In genomic region chr15:84601555-84601838, GRCh38 we compare ENCODE assay signal across 7 cellular contexts. TPM values are rescaled to one million over a fixed set of nuclear protein-coding genes. Genes with fewer than 3 reads are reported as not detected.
DNase-seq lines count a peak whose midpoint lies in the region; ATAC-seq and TF ChIP-seq lines count a peak whose summit lies in the region.

No MANE protein-coding gene starts in this region.

- no peak for DNase-seq in activated T-helper 1 cell treated with anti-CD3 and anti-CD28 coated beads, Interleukin-12 subunit alpha, Interleukin-12 subunit beta, Interleukin-2, Interleukin-4 antibody, amounts not matched to agents 30 ng/mL and 10 ng/mL and 1 ng/mL, durations not matched to agents 14 hours and 24 hours and 36 hours (ENCODE audit: low spot score)
- DNase-seq in immature natural killer cell: no peak
- no peak for DNase-seq in stimulated activated naive B cell treated with anti-CD40 and anti-IgM and Interleukin-4, amounts not matched to agents 10 μg/mL and 1 μg/mL and 100 μg/mL, for 72 hours
- DNase-seq in NCI-H748 (lab: John Stamatoyannopoulos, UW; ENCODE audit: unreplicated experiment): no peak
- no peak for DNase-seq in GM10266 (ENCODE audit: extremely low spot score)

- H3K27ac ChIP-seq in HEK293 (ENCODE audit: extremely low read depth, low read depth, low read length): peak overlapping the region; percentile 64; the same call in 1 of the 2 replicates

- intact Hi-C loops in activated T-helper 1 cell treated with anti-CD3 and anti-CD28 coated beads, Interleukin-12 subunit alpha, Interleukin-12 subunit beta, Interleukin-2, Interleukin-4 antibody, amounts not matched to agents 30 ng/mL and 10 ng/mL and 1 ng/mL, durations not matched to agents 14 hours and 24 hours and 36 hours (cut with micrococcal nuclease): no loop called here

- TF ChIP-seq CTCF in HEK293 (tag by site-specific recombination; IDR thresholded peaks at IDR 0.05): no peak
- TF ChIP-seq CTCF in GM10266 (IDR thresholded peaks at IDR 0.05; ENCODE audit: control insufficient read depth, insufficient read depth, low read depth, missing control alignments): no peak

- H3K9me3 Mint-ChIP-seq in activated T-helper 1 cell treated with anti-CD3 and anti-CD28 coated beads, Interleukin-12 subunit alpha, Interleukin-12 subunit beta, Interleukin-2, Interleukin-4 antibody, amounts not matched to agents 30 ng/mL and 10 ng/mL and 1 ng/mL, durations not matched to agents 14 hours and 24 hours and 36 hours: no peaks in the 10 kb centered on the region
- no peaks in the 10 kb centered on the region for H3K9me3 Mint-ChIP-seq in immature natural killer cell
- no peaks in the 10 kb centered on the region for H3K9me3 Mint-ChIP-seq in stimulated activated naive B cell treated with anti-CD40 and anti-IgM and Interleukin-4, amounts not matched to agents 10 μg/mL and 1 μg/mL and 100 μg/mL, for 72 hours

- no peak overlapping the region for H3K27ac Mint-ChIP-seq in activated T-helper 1 cell treated with anti-CD3 and anti-CD28 coated beads, Interleukin-12 subunit alpha, Interleukin-12 subunit beta, Interleukin-2, Interleukin-4 antibody, amounts not matched to agents 30 ng/mL and 10 ng/mL and 1 ng/mL, durations not matched to agents 14 hours and 24 hours and 36 hours
- peak overlapping the region in 2 of 6 donors; percentile 75 to 76 for H3K27ac Mint-ChIP-seq in immature natural killer cell
- H3K27ac Mint-ChIP-seq in stimulated activated naive B cell treated with anti-CD40 and anti-IgM and Interleukin-4, amounts not matched to agents 10 μg/mL and 1 μg/mL and 100 μg/mL, for 72 hours: peak overlapping the region; percentile 93

- H3K4me1 ChIP-seq in HEK293 (ENCODE audit: control insufficient read depth, insufficient read depth, low read length): peaks cover 16% of the 10 kb centered on the region

- peaks cover 7 to 26% of the 10 kb centered on the region in 2 experiments; a peak in 2 of 3 replicates for H3K36me3 ChIP-seq in HEK293 (ENCODE audit: control insufficient read depth in 2 of 2, insufficient read depth in 1 of 2, low read length in 2 of 2)

- no peak for ATAC-seq in stimulated activated naive B cell treated with anti-CD40 and anti-IgM and Interleukin-4, amounts not matched to agents 10 μg/mL and 1 μg/mL and 100 μg/mL, for 72 hours (replicated peaks)
- ATAC-seq in HG02759 (IDR thresholded peaks at IDR 0.05; ENCODE audit: unreplicated experiment): no peak

- peak overlapping the region; percentile 89 for H3K4me3 Mint-ChIP-seq in activated T-helper 1 cell treated with anti-CD3 and anti-CD28 coated beads, Interleukin-12 subunit alpha, Interleukin-12 subunit beta, Interleukin-2, Interleukin-4 antibody, amounts not matched to agents 30 ng/mL and 10 ng/mL and 1 ng/mL, durations not matched to agents 14 hours and 24 hours and 36 hours
- peak overlapping the region; percentile 93 to 99 (median 95) for H3K4me3 Mint-ChIP-seq in immature natural killer cell
- H3K4me3 Mint-ChIP-seq in stimulated activated naive B cell treated with anti-CD40 and anti-IgM and Interleukin-4, amounts not matched to agents 10 μg/mL and 1 μg/mL and 100 μg/mL, for 72 hours: peak overlapping the region; percentile 96 to 97

- peaks cover 14% of the 10 kb centered on the region for H3K36me3 Mint-ChIP-seq in activated T-helper 1 cell treated with anti-CD3 and anti-CD28 coated beads, Interleukin-12 subunit alpha, Interleukin-12 subunit beta, Interleukin-2, Interleukin-4 antibody, amounts not matched to agents 30 ng/mL and 10 ng/mL and 1 ng/mL, durations not matched to agents 14 hours and 24 hours and 36 hours (ENCODE audit: low read depth)
- peaks cover 3 to 19% (median 5%) of the 10 kb centered on the region in 3 donors for H3K36me3 Mint-ChIP-seq in immature natural killer cell
- H3K36me3 Mint-ChIP-seq in stimulated activated naive B cell treated with anti-CD40 and anti-IgM and Interleukin-4, amounts not matched to agents 10 μg/mL and 1 μg/mL and 100 μg/mL, for 72 hours: peaks cover 6 to 22% of the 10 kb centered on the region in 2 donors

- peaks cover 59% of the 10 kb centered on the region for H3K4me1 Mint-ChIP-seq in activated T-helper 1 cell treated with anti-CD3 and anti-CD28 coated beads, Interleukin-12 subunit alpha, Interleukin-12 subunit beta, Interleukin-2, Interleukin-4 antibody, amounts not matched to agents 30 ng/mL and 10 ng/mL and 1 ng/mL, durations not matched to agents 14 hours and 24 hours and 36 hours (ENCODE audit: low read depth)
- H3K4me1 Mint-ChIP-seq in immature natural killer cell: peaks cover 48 to 57% of the 10 kb centered on the region in 2 donors
- peaks cover 43 to 69% of the 10 kb centered on the region in 2 donors for H3K4me1 Mint-ChIP-seq in stimulated activated naive B cell treated with anti-CD40 and anti-IgM and Interleukin-4, amounts not matched to agents 10 μg/mL and 1 μg/mL and 100 μg/mL, for 72 hours

- POLR2A ChIA-PET in HEK293 (lab: Yijun Ruan, JAX): interaction anchor here (0.9 to 2.6 kb wide), 6 partner anchors 30 to 269 kb away, joined by 4 to 29 read pairs (median 6); partner anchors contain the start of genes SEC11A and WDR73

- H3K27me3 Mint-ChIP-seq in activated T-helper 1 cell treated with anti-CD3 and anti-CD28 coated beads, Interleukin-12 subunit alpha, Interleukin-12 subunit beta, Interleukin-2, Interleukin-4 antibody, amounts not matched to agents 30 ng/mL and 10 ng/mL and 1 ng/mL, durations not matched to agents 14 hours and 24 hours and 36 hours (ENCODE audit: insufficient read depth): no peaks in the 10 kb centered on the region
- H3K27me3 Mint-ChIP-seq in immature natural killer cell (ENCODE audit: low read depth in 3 of 3): peaks cover 0 to 10% (median 8%) of the 10 kb centered on the region in 3 donors
- no peaks in the 10 kb centered on the region for H3K27me3 Mint-ChIP-seq in stimulated activated naive B cell treated with anti-CD40 and anti-IgM and Interleukin-4, amounts not matched to agents 10 μg/mL and 1 μg/mL and 100 μg/mL, for 72 hours

- H3K9me3 ChIP-seq in HEK293 (ENCODE audit: control insufficient read depth, insufficient read depth, low read depth, low read length): no peaks in the 10 kb centered on the region

- CTCF ChIA-PET in HEK293 (lab: Yijun Ruan, JAX): interaction anchor here (0.8 to 3.8 kb wide), 5 partner anchors 10 to 327 kb away, joined by 3 to 29 read pairs (median 5); partner anchors contain the start of gene WDR73

- peak overlapping the region; percentile 75 for H3K4me3 ChIP-seq in HEK293 (ENCODE audit: low read depth, low read length)

TF ChIP-seq in HEK293, 187 proteins besides CTCF, POLR2A, EP300 and RAD21:
- no peak for TF ChIP-seq ZNF214 (tag by site-specific recombination; IDR thresholded peaks at IDR 0.05; ENCODE audit: borderline replicate concordance)
- TF ChIP-seq MYNN (tag by site-specific recombination; IDR thresholded peaks at IDR 0.05; ENCODE audit: borderline replicate concordance): no peak
- TF ChIP-seq ZNF341 (tag by site-specific recombination; IDR thresholded peaks at IDR 0.05; ENCODE audit: low read depth): no peak
- TF ChIP-seq, protein P1, sequence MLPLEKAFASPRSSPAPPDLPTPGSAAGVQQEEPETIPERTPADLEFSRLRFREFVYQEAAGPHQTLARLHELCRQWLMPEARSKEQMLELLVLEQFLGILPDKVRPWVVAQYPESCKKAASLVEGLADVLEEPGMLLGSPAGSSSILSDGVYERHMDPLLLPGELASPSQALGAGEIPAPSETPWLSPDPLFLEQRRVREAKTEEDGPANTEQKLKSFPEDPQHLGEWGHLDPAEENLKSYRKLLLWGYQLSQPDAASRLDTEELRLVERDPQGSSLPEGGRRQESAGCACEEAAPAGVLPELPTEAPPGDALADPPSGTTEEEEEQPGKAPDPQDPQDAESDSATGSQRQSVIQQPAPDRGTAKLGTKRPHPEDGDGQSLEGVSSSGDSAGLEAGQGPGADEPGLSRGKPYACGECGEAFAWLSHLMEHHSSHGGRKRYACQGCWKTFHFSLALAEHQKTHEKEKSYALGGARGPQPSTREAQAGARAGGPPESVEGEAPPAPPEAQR (tag by site-specific recombination; IDR thresholded peaks at IDR 0.05): no peak
- TF ChIP-seq ZNF175 (tag by site-specific recombination; IDR thresholded peaks at IDR 0.05): no peak
- no peak for TF ChIP-seq ZNF76 (tag by site-specific recombination; IDR thresholded peaks at IDR 0.05; ENCODE audit: borderline replicate concordance, low read depth)
- no peak for TF ChIP-seq KLF16 (tag by site-specific recombination; IDR thresholded peaks at IDR 0.05)

RNA-seq across cellular contexts. Expression of gene ZSCAN2, which starts 0.7 kb away (rescaled TPM):
- total RNA-seq in activated T-helper 1 cell treated with anti-CD3 and anti-CD28 coated beads, Interleukin-12 subunit alpha, Interleukin-12 subunit beta, Interleukin-2, Interleukin-4 antibody, amounts not matched to agents 30 ng/mL and 10 ng/mL and 1 ng/mL, durations not matched to agents 14 hours and 24 hours and 36 hours: 6.5 and 7.0 TPM in 2 replicates
- 10 to 100 TPM in 1 of 3 donors, 1 to 10 TPM in 2; 5.8 to 14.7 (median 6.8) TPM for polyA plus RNA-seq in immature natural killer cell

RNA-seq across cellular contexts. Expression of gene WDR73, which starts 52.6 kb away (rescaled TPM):
- 27.8 and 33.5 TPM in 2 replicates for total RNA-seq in activated T-helper 1 cell treated with anti-CD3 and anti-CD28 coated beads, Interleukin-12 subunit alpha, Interleukin-12 subunit beta, Interleukin-2, Interleukin-4 antibody, amounts not matched to agents 30 ng/mL and 10 ng/mL and 1 ng/mL, durations not matched to agents 14 hours and 24 hours and 36 hours
- 10 to 100 TPM; 11.4 to 22.5 (median 17.0) TPM for polyA plus RNA-seq in immature natural killer cell

RNA-seq across cellular contexts. Expression of gene NMB, which starts 56.5 kb away (rescaled TPM):
- total RNA-seq in activated T-helper 1 cell treated with anti-CD3 and anti-CD28 coated beads, Interleukin-12 subunit alpha, Interleukin-12 subunit beta, Interleukin-2, Interleukin-4 antibody, amounts not matched to agents 30 ng/mL and 10 ng/mL and 1 ng/mL, durations not matched to agents 14 hours and 24 hours and 36 hours: 3.0 and 3.5 TPM in 2 replicates
- polyA plus RNA-seq in immature natural killer cell: 10 to 100 TPM in 1 of 3 donors, 1 to 10 TPM in 2; 3.2 to 10.8 (median 10.0) TPM
